In genomic region chr5:125115180-125115495, GRCh38 we compare ENCODE assay signal across 18 cellular contexts.
"Had no signal": no experiment of that assay in that cellular context is flagged by ENCODE, and none has a peak within 500 bp of the region (broad histone marks: within the 10 kb centered on the region; RNA-seq: fewer than 3 reads in every experiment).

No MANE protein-coding gene starts in this region.

- H3K9me3 ChIP-seq: sigmoid colon, thoracic aorta, vagina had no signal

- ATAC-seq: activated T-cell treated with anti-CD3 and anti-CD28 coated beads, Interleukin-2, amount 50 U/mL, for 4 hours; foreskin keratinocyte; left lung had no signal

- DNase-seq: activated CD4-positive, alpha-beta T cell treated with anti-CD3 and anti-CD28 coated beads for 1 hour; activated CD8-positive, alpha-beta memory T cell treated with anti-CD3 and anti-CD28 coated beads, Interleukin-2, amount 50 U/mL, for 48 hours; activated naive CD4-positive, alpha-beta T cell treated with Interleukin-2 at 50 U/mL for 16 hours; activated naive CD8-positive, alpha-beta T cell treated with anti-CD3 and anti-CD28 coated beads for 36 hours; activated T-cell treated with anti-CD3 and anti-CD28 coated beads, Interleukin-2, amount 50 U/mL, for 4 hours; erythroblast; foreskin keratinocyte; left lung; nucleus accumbens; posterior cingulate gyrus; sigmoid colon; stimulated activated CD4-positive, alpha-beta T cell treated with anti-CD3 and anti-CD28 coated beads, Interleukin-2, amount 100 ng/mL, for 48 hours; stimulated activated naive CD4-positive, alpha-beta T cell; T-helper 1 cell had no signal

- H3K36me3 ChIP-seq: left lung, sigmoid colon, thoracic aorta, vagina had no signal

- H3K4me3 ChIP-seq: coronary artery, left lung, sigmoid colon, thoracic aorta, vagina had no signal

- H3K27me3 ChIP-seq: foreskin keratinocyte, left lung, sigmoid colon, vagina had no signal

- H3K4me1 ChIP-seq: left lung, sigmoid colon, vagina had no signal

- H3K27ac ChIP-seq: coronary artery, foreskin keratinocyte, left lung, sigmoid colon, thoracic aorta, vagina had no signal

- FAIRE-seq: endometrium had no signal
